In the genomic region with DNA sequence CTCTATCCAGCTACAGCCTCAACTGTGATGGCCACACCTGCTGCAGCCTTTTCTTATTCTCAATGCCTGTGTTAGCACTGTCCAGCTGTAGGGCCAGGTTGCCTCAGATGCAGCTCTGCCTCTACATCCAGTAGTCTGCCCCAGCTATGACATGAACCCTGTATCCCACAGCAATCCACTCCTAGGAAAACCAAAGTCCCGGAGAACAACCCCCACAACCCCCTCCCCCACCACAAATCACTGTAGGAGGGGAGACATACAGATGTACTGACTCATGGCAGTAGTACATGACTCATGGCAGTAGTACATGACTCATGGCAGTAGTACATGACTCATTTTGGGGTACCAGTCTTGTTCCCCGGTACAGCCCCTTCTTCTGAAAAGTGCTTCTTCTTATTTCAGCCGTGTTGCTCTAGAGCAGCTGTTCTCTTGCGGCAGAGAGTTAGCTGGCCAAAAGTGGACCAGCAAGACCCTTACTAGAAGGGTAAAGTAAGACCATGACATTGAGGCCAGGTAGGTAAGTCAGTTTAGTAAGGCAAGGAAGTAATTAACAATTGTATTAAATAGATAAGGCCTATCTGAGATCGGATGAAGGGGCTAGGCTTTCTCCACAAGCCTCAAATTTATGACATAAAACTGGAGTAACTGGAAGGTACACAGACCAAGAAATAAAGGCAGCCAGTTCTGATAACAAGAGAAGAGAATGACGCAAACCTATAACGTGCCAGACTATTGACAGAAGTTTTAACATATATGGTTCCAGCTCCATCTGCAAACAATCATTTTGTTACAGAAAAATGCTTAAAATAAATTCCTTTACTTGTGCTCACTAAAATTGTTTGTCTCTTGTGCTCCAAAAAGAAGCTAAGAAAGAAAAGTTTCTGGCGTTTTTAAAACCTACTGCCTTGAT, we compare ENCODE assay signal across 8 cellular contexts.
DNase-seq lines count a peak whose midpoint lies in the region; ATAC-seq, FAIRE-seq and TF ChIP-seq lines count a peak whose summit lies in the region.
"Had no signal": no experiment of that assay in that cellular context is flagged by ENCODE, and none has a peak within 500 bp of the region (broad histone marks: within the 10 kb centered on the region; RNA-seq: fewer than 3 reads in every experiment).

No MANE protein-coding gene starts in this region.

- peak; percentile 59 for DNase-seq in RCC 7860 (ENCODE audit: low spot score)
- peak; percentile 43 for DNase-seq in osteoblast (ENCODE audit: insufficient read length, low spot score, missing footprints)
- DNase-seq in HUDEP-2 (lab: John Stamatoyannopoulos, UW; ENCODE audit: unreplicated experiment in 76 of 76) = no peak
- no peak for DNase-seq in NCI-H345 treated with DMSO at 0.1 percent for 48 hours (lab: John Stamatoyannopoulos, UW; ENCODE audit: unreplicated experiment)
- no peak for DNase-seq in central memory CD4-positive, alpha-beta T cell
- DNase-seq: body of pancreas had no signal

- H3K4me3 ChIP-seq in osteoblast (ENCODE audit: insufficient read depth, low read length) = no peak overlapping the region
- H3K4me3 ChIP-seq: body of pancreas had no signal

- no peaks in the 10 kb centered on the region for H3K9me3 ChIP-seq in osteoblast (ENCODE audit: low read depth, low read length)
- H3K9me3 ChIP-seq: body of pancreas had no signal

- H3K79me2 ChIP-seq in osteoblast (ENCODE audit: insufficient read depth, low read length) = no peaks in the 10 kb centered on the region

- H2AFZ ChIP-seq in osteoblast (ENCODE audit: low read length) = no peak overlapping the region

- H3K27ac ChIP-seq in osteoblast (ENCODE audit: low read depth, low read length) = no peak overlapping the region
- H3K27ac ChIP-seq: body of pancreas had no signal

- TF ChIP-seq CTCF in osteoblast (IDR thresholded peaks at IDR 0.05; ENCODE audit: extremely low read depth, low read depth, low read length) = no peak

- H4K20me1 ChIP-seq in osteoblast (ENCODE audit: insufficient read depth, low read length) = no peaks in the 10 kb centered on the region

- no peaks in the 10 kb centered on the region for H3K27me3 ChIP-seq in osteoblast (ENCODE audit: insufficient read depth, low read length)
- H3K27me3 ChIP-seq: body of pancreas had no signal

- no peak overlapping the region for H3K4me2 ChIP-seq in osteoblast (ENCODE audit: insufficient read depth, low read length)

- peak; percentile 47 for FAIRE-seq in RCC 7860 (lab: Jason Lieb, UNC)

- no peaks in the 10 kb centered on the region for H3K36me3 ChIP-seq in osteoblast (ENCODE audit: insufficient read depth, low read length)

- ATAC-seq in GM19023 (IDR thresholded peaks at IDR 0.05; ENCODE audit: unreplicated experiment) = peak; percentile 86
- peak; percentile 85 for ATAC-seq in HG02642 (IDR thresholded peaks at IDR 0.05; ENCODE audit: poor library complexity, unreplicated experiment)
- ATAC-seq: body of pancreas had no signal

- peaks cover 4% of the 10 kb centered on the region for H3K4me1 ChIP-seq in osteoblast (ENCODE audit: insufficient read depth, low read length)
- H3K4me1 ChIP-seq: body of pancreas had no signal

Comparison
In these comparisons a context has a peak if more than half of its experiments do, and no peak if none do; other contexts are left out.
1. DNase-seq: peak in RCC 7860 (single experiment) and osteoblast (single experiment); none in HUDEP-2 (0 of 76), NCI-H345 treated with DMSO at 0.1 percent for 48 hours (single experiment) and central memory CD4-positive, alpha-beta T cell (single experiment).